32 cellular contexts compared by ENCODE assay signal in genomic region chr15:58002338-58003126, GRCh38.
"Had no signal": no experiment of that assay in that cellular context is flagged by ENCODE, and none has a peak within 500 bp of the region (broad histone marks: within the 10 kb centered on the region; RNA-seq: fewer than 3 reads in every experiment).

No MANE protein-coding gene starts in this region.

- DNase-seq: activated CD4-positive, alpha-beta memory T cell treated with anti-CD3 and anti-CD28 coated beads, Interleukin-2, amount 10 ng/mL, durations not matched to agents 7 days and 5 days; activated CD4-positive, alpha-beta T cell treated with anti-CD3 and anti-CD28 coated beads for 1 hour; activated CD4-positive, alpha-beta T cell treated with anti-CD3 and anti-CD28 coated beads for 4 hours; activated CD4-positive, alpha-beta T cell treated with anti-CD3 and anti-CD28 coated beads, Interleukin-2, amount 10 ng/mL, durations not matched to agents 7 days and 5 days; activated CD4-positive, alpha-beta T cell treated with anti-CD3 and anti-CD28 coated beads, Interleukin-2, amount 50 U/mL, for 4 hours; activated CD8-positive, alpha-beta memory T cell treated with anti-CD3 and anti-CD28 coated beads, Interleukin-2, amount 50 U/mL, for 48 hours; activated gamma-delta T cell; activated naive CD4-positive, alpha-beta T cell treated with anti-CD3 and anti-CD28 coated beads, Interleukin-2, amount 50 U/mL, for 16 hours; activated naive CD4-positive, alpha-beta T cell treated with Interleukin-2 at 50 U/mL for 16 hours; activated T-cell treated with anti-CD3 and anti-CD28 coated beads for 4 hours; activated T-cell treated with anti-CD3 and anti-CD28 coated beads, Interleukin-2, amount 50 U/mL, for 24 hours; activated T-cell treated with anti-CD3 and anti-CD28 coated beads, Interleukin-2, amount 50 U/mL, for 72 hours; amniotic stem cell; anterior cingulate cortex; brain microvascular endothelial cell; caudate nucleus; cerebellar nuclear complex; colonic mucosa; effector CD8-positive, alpha-beta T cell; esophagus squamous epithelium; foreskin melanocyte; heart right ventricle; T-helper 2 cell had no signal

- H3K79me2 ChIP-seq: hepatocyte had no signal

- H3K9me3 ChIP-seq: colonic mucosa had no signal

- H3K27me3 ChIP-seq: brain microvascular endothelial cell, colonic mucosa, gastroesophageal sphincter, hepatocyte had no signal

- H3K27ac Mint-ChIP-seq: activated CD4-positive, alpha-beta memory T cell treated with anti-CD3 and anti-CD28 coated beads, Interleukin-2, amount 10 ng/mL, durations not matched to agents 7 days and 5 days; activated CD4-positive, alpha-beta T cell treated with anti-CD3 and anti-CD28 coated beads, Interleukin-2, amount 10 ng/mL, durations not matched to agents 7 days and 5 days; activated naive CD8-positive, alpha-beta T cell; activated T-cell treated with anti-CD3 and anti-CD28 coated beads, Interleukin-2, amount 50 U/mL, for 24 hours; activated T-cell treated with anti-CD3 and anti-CD28 coated beads, Interleukin-2, amount 50 U/mL, for 72 hours; WTC11 had no signal

- H3K4me3 Mint-ChIP-seq: activated CD4-positive, alpha-beta memory T cell treated with anti-CD3 and anti-CD28 coated beads, Interleukin-2, amount 10 ng/mL, durations not matched to agents 7 days and 5 days; activated CD4-positive, alpha-beta T cell treated with anti-CD3 and anti-CD28 coated beads, Interleukin-2, amount 10 ng/mL, durations not matched to agents 7 days and 5 days; activated naive CD8-positive, alpha-beta T cell; activated T-cell treated with anti-CD3 and anti-CD28 coated beads, Interleukin-2, amount 50 U/mL, for 24 hours; activated T-cell treated with anti-CD3 and anti-CD28 coated beads, Interleukin-2, amount 50 U/mL, for 72 hours; WTC11 had no signal

- H2AFZ ChIP-seq: hepatocyte had no signal

- H3K27ac ChIP-seq: brain microvascular endothelial cell, colonic mucosa, epithelial cell of prostate, esophagus squamous epithelium, gastroesophageal sphincter, heart right ventricle, hepatocyte, VCaP had no signal

- H3K4me1 ChIP-seq: colonic mucosa, esophagus squamous epithelium, gastroesophageal sphincter, heart right ventricle had no signal

- H3K4me3 ChIP-seq: colonic mucosa, esophagus squamous epithelium, gastroesophageal sphincter, heart right ventricle, hepatocyte had no signal

- ATAC-seq: activated T-cell treated with anti-CD3 and anti-CD28 coated beads, Interleukin-2, amount 50 U/mL, for 72 hours; gastroesophageal sphincter; heart right ventricle; WTC11 had no signal

- H3K4me1 Mint-ChIP-seq: activated CD4-positive, alpha-beta memory T cell treated with anti-CD3 and anti-CD28 coated beads, Interleukin-2, amount 10 ng/mL, durations not matched to agents 7 days and 5 days; activated CD4-positive, alpha-beta T cell treated with anti-CD3 and anti-CD28 coated beads, Interleukin-2, amount 10 ng/mL, durations not matched to agents 7 days and 5 days; WTC11 had no signal

- H3K4me2 ChIP-seq: hepatocyte had no signal

- FAIRE-seq: astrocyte, endometrium, endothelial cell of umbilical vein had no signal

- H3K9me3 Mint-ChIP-seq: activated CD4-positive, alpha-beta memory T cell treated with anti-CD3 and anti-CD28 coated beads, Interleukin-2, amount 10 ng/mL, durations not matched to agents 7 days and 5 days had no signal

- H3K36me3 Mint-ChIP-seq: activated naive CD8-positive, alpha-beta T cell had no signal

- H3K36me3 ChIP-seq: brain microvascular endothelial cell, colonic mucosa, esophagus squamous epithelium, gastroesophageal sphincter, heart right ventricle had no signal
